Comparison of ENCODE assay signal across 33 cellular contexts in the genomic region with DNA sequence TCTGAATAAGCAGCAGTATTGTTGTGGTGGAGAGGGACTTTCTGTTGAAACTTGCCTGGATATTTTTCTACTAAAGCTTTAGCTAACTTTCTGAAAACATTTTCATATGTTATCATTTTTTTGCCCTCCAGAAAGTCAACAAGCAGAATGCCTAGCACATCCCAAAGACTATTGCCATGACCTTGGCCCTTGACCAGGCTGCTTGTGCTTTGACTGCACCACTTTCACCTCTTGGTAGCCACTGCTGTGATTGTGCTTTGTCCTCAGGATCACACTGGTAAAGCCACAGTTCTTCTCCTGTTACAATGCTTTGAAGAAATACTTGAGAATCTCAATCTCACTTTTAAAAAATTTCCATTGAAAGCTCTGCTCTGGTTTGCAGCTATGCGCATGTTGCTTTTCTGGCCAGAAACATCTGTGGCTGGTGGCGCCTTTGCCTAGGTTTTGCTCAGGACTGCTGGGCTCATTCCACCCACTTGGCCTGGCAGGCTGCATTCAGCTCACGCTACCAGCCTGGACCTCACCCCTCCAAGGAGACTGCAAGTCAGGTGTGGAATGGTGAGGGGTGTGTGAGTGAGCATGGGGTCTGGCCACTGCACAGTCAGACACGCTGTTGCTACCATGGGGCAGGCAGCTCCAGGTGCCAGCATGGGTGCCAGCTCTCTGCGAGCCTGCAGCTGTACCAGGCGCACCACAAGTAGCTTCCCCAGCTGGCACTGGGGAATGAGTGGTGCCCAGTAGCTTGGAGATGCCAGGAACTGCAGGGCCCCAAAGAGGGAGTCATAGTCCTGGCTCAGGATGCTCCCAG.
"Had no signal": no experiment of that assay in that cellular context is flagged by ENCODE, and none has a peak within 500 bp of the region (broad histone marks: within the 10 kb centered on the region; RNA-seq: fewer than 3 reads in every experiment).

No MANE protein-coding gene starts in this region.

- H3K27me3 Mint-ChIP-seq: activated B cell treated with CpG ODN at 0.5 μM for 24 hours; activated CD4-positive, alpha-beta memory T cell treated with anti-CD3 and anti-CD28 coated beads, Interleukin-2, amount 10 ng/mL, durations not matched to agents 7 days and 5 days; activated CD8-positive, alpha-beta memory T cell treated with anti-CD3 and anti-CD28 coated beads, Interleukin-2, amount 10 ng/mL, durations not matched to agents 7 days and 5 days; activated naive CD8-positive, alpha-beta T cell treated with anti-CD3 and anti-CD28 coated beads for 36 hours; activated T-helper 17 cell treated with anti-CD3 and anti-CD28 coated beads, Interleukin-2, amount 50 U/mL, for 72 hours had no signal

- H3K4me3 Mint-ChIP-seq: activated B cell treated with CpG ODN at 0.5 μM for 24 hours; activated CD4-positive, alpha-beta memory T cell treated with anti-CD3 and anti-CD28 coated beads, Interleukin-2, amount 10 ng/mL, durations not matched to agents 7 days and 5 days; activated CD8-positive, alpha-beta memory T cell treated with anti-CD3 and anti-CD28 coated beads, Interleukin-2, amount 10 ng/mL, durations not matched to agents 7 days and 5 days; activated naive CD8-positive, alpha-beta T cell treated with anti-CD3 and anti-CD28 coated beads for 36 hours; activated T-cell treated with anti-CD3 and anti-CD28 coated beads, Interleukin-2, amount 50 U/mL, for 72 hours; activated T-helper 17 cell treated with anti-CD3 and anti-CD28 coated beads, Interleukin-2, amount 50 U/mL, for 72 hours had no signal

- H3K27ac Mint-ChIP-seq: activated B cell treated with CpG ODN at 0.5 μM for 24 hours; activated CD4-positive, alpha-beta memory T cell treated with anti-CD3 and anti-CD28 coated beads, Interleukin-2, amount 10 ng/mL, durations not matched to agents 7 days and 5 days; activated CD8-positive, alpha-beta memory T cell treated with anti-CD3 and anti-CD28 coated beads, Interleukin-2, amount 10 ng/mL, durations not matched to agents 7 days and 5 days; activated naive CD8-positive, alpha-beta T cell treated with anti-CD3 and anti-CD28 coated beads for 36 hours; activated T-cell treated with anti-CD3 and anti-CD28 coated beads, Interleukin-2, amount 50 U/mL, for 72 hours; activated T-helper 17 cell treated with anti-CD3 and anti-CD28 coated beads, Interleukin-2, amount 50 U/mL, for 72 hours had no signal

- H3K27me3 ChIP-seq: brain microvascular endothelial cell, Peyer's patch had no signal

- H3K27ac ChIP-seq: brain microvascular endothelial cell, Peyer's patch, VCaP had no signal

- DNase-seq: activated B cell treated with CpG ODN at 0.5 μM for 24 hours; activated CD4-positive, alpha-beta memory T cell treated with anti-CD3 and anti-CD28 coated beads, Interleukin-2, amount 10 ng/mL, durations not matched to agents 7 days and 5 days; activated CD4-positive, alpha-beta T cell treated with anti-CD3 and anti-CD28 coated beads for 4 hours; activated CD4-positive, CD25-positive, alpha-beta regulatory T cell treated with anti-CD3 and anti-CD28 coated beads, Interleukin-2, amount 50 U/mL, for 72 hours; activated CD8-positive, alpha-beta memory T cell treated with anti-CD3 and anti-CD28 coated beads for 24 hours; activated CD8-positive, alpha-beta memory T cell treated with anti-CD3 and anti-CD28 coated beads, Interleukin-2, amount 10 ng/mL, durations not matched to agents 7 days and 5 days; activated effector memory CD4-positive, alpha-beta T cell treated with anti-CD3 and anti-CD28 coated beads, Interleukin-2, amount 50 U/mL, for 16 hours; activated naive CD4-positive, alpha-beta T cell; activated naive CD4-positive, alpha-beta T cell treated with anti-CD3 and anti-CD28 coated beads, Interleukin-2, amount 50 U/mL, for 16 hours; activated naive CD8-positive, alpha-beta T cell treated with anti-CD3 and anti-CD28 coated beads for 36 hours; activated T-cell treated with anti-CD3 and anti-CD28 coated beads, Interleukin-2, amount 50 U/mL, for 1 hour; activated T-cell treated with anti-CD3 and anti-CD28 coated beads, Interleukin-2, amount 50 U/mL, for 72 hours; amniotic stem cell; aorta; brain microvascular endothelial cell; central memory CD4-positive, alpha-beta T cell; Karpas-422; KBM-7; NCI-H1105; NCI-H1417 treated with DMSO at 0.1 percent for 48 hours; NCI-H1694; NCI-H1930; NCI-H345; NCI-H524 treated with DMSO at 0.1 percent for 48 hours; Peyer's patch; RPMI8226; SHP77 treated with DMSO at 0.1 percent for 48 hours; SW 1271; T-helper 1 cell; T-helper 2 cell; T-helper 9 cell had no signal

- H3K4me3 ChIP-seq: Peyer's patch had no signal

- H3K9me3 Mint-ChIP-seq: activated T-cell treated with anti-CD3 and anti-CD28 coated beads, Interleukin-2, amount 50 U/mL, for 72 hours had no signal

- ATAC-seq: activated CD8-positive, alpha-beta memory T cell treated with anti-CD3 and anti-CD28 coated beads, Interleukin-2, amount 10 ng/mL, durations not matched to agents 7 days and 5 days; activated T-cell treated with anti-CD3 and anti-CD28 coated beads, Interleukin-2, amount 50 U/mL, for 72 hours; activated T-helper 17 cell treated with anti-CD3 and anti-CD28 coated beads, Interleukin-2, amount 50 U/mL, for 72 hours had no signal

- H3K36me3 ChIP-seq: brain microvascular endothelial cell, Peyer's patch had no signal
